In the genomic region with DNA sequence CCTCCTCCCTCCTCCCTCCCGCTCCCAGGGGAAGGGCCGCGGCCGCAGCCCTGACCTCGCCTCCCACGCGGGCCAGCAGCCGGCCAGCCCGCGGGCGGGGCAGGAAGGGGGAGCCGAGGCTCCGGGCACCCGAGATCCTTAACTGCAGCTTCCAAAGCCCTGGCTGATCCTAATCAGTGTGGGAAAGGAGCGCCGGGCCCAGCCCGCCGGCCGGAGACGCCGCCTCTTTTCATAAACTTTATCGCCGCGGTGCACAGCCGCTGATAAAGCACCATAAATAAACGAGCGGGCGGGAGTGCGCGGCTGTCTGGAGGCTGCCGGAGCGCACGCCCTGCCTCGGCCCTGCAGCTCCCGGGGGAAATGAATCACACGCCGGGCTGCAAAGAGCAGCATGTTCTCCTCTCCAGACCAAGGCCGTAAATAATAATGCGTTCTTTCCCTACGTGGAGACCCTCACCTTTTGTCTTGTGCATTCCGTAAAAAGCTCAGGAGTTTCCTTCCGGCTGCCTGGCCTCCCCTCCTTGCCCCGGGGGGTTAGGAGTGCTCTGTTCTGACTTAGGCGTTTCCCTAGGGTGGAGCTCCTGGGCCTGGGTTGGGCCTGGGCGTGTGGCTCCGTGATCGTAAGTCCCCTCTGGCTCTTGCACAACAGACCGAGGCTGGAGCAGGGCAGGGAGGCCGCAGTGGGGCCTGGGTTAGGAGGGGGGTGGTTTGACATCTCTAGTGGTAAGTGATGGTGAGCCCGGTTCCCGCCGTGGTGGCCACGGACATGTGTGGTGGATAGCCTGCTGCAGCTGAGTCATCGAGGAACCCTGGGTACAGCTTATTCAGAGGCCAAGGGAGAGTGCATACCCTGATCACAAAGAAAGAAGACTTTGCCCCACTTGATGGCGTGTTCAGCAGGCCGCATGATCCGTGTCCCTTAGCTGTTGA, we compare ENCODE assay signal across 1 cellular context.
TF ChIP-seq lines count a peak whose summit lies in the region.

No MANE protein-coding gene starts in this region.

TF ChIP-seq in K562, 482 proteins besides CTCF, POLR2A, EP300 and RAD21 (continued from another document and continues in another):
- TF ChIP-seq, protein P1, sequence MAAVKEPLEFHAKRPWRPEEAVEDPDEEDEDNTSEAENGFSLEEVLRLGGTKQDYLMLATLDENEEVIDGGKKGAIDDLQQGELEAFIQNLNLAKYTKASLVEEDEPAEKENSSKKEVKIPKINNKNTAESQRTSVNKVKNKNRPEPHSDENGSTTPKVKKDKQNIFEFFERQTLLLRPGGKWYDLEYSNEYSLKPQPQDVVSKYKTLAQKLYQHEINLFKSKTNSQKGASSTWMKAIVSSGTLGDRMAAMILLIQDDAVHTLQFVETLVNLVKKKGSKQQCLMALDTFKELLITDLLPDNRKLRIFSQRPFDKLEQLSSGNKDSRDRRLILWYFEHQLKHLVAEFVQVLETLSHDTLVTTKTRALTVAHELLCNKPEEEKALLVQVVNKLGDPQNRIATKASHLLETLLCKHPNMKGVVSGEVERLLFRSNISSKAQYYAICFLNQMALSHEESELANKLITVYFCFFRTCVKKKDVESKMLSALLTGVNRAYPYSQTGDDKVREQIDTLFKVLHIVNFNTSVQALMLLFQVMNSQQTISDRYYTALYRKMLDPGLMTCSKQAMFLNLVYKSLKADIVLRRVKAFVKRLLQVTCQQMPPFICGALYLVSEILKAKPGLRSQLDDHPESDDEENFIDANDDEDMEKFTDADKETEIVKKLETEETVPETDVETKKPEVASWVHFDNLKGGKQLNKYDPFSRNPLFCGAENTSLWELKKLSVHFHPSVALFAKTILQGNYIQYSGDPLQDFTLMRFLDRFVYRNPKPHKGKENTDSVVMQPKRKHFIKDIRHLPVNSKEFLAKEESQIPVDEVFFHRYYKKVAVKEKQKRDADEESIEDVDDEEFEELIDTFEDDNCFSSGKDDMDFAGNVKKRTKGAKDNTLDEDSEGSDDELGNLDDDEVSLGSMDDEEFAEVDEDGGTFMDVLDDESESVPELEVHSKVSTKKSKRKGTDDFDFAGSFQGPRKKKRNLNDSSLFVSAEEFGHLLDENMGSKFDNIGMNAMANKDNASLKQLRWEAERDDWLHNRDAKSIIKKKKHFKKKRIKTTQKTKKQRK (IDR thresholded peaks at IDR 0.05; ENCODE audit: borderline replicate concordance, low read depth, low read length): no peak
- no peak for TF ChIP-seq ZNF444 (CRISPR knock-in tag; IDR thresholded peaks at IDR 0.05)
- TF ChIP-seq NCOR1 (IDR thresholded peaks at IDR 0.05): peak; percentile 97
- TF ChIP-seq CREB3 (tag; conservative IDR thresholded peaks at IDR 0.05; ENCODE audit: low read depth): 0 out of 2 replicates have a peak, but pooled peaks have one; percentile 5
- TF ChIP-seq, protein P2, sequence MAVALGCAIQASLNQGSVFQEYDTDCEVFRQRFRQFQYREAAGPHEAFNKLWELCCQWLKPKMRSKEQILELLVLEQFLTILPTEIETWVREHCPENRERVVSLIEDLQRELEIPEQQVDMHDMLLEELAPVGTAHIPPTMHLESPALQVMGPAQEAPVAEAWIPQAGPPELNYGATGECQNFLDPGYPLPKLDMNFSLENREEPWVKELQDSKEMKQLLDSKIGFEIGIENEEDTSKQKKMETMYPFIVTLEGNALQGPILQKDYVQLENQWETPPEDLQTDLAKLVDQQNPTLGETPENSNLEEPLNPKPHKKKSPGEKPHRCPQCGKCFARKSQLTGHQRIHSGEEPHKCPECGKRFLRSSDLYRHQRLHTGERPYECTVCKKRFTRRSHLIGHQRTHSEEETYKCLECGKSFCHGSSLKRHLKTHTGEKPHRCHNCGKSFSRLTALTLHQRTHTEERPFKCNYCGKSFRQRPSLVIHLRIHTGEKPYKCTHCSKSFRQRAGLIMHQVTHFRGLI (CRISPR knock-in tag; IDR thresholded peaks at IDR 0.05): no peak
- peak; percentile 17; the same call in 1 of the 2 replicates for TF ChIP-seq ZBTB1 (CRISPR knock-in tag; IDR thresholded peaks at IDR 0.05; ENCODE audit: borderline replicate concordance, low read depth)
- TF ChIP-seq RHOXF2B (CRISPR knock-in tag; conservative IDR thresholded peaks at IDR 0.05): no peak
- TF ChIP-seq PTRF (tag; IDR thresholded peaks at IDR 0.05): no peak
- no peak for TF ChIP-seq GTF3C2 (IDR thresholded peaks at IDR 0.05; ENCODE audit: borderline replicate concordance, extremely low read depth, insufficient read length)
- TF ChIP-seq, protein P3, sequence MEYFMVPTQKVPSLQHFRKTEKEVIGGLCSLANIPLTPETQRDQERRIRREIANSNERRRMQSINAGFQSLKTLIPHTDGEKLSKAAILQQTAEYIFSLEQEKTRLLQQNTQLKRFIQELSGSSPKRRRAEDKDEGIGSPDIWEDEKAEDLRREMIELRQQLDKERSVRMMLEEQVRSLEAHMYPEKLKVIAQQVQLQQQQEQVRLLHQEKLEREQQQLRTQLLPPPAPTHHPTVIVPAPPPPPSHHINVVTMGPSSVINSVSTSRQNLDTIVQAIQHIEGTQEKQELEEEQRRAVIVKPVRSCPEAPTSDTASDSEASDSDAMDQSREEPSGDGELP (CRISPR knock-in tag; IDR thresholded peaks at IDR 0.05; ENCODE audit: borderline replicate concordance): peak; percentile 88
- TF ChIP-seq, protein P4, sequence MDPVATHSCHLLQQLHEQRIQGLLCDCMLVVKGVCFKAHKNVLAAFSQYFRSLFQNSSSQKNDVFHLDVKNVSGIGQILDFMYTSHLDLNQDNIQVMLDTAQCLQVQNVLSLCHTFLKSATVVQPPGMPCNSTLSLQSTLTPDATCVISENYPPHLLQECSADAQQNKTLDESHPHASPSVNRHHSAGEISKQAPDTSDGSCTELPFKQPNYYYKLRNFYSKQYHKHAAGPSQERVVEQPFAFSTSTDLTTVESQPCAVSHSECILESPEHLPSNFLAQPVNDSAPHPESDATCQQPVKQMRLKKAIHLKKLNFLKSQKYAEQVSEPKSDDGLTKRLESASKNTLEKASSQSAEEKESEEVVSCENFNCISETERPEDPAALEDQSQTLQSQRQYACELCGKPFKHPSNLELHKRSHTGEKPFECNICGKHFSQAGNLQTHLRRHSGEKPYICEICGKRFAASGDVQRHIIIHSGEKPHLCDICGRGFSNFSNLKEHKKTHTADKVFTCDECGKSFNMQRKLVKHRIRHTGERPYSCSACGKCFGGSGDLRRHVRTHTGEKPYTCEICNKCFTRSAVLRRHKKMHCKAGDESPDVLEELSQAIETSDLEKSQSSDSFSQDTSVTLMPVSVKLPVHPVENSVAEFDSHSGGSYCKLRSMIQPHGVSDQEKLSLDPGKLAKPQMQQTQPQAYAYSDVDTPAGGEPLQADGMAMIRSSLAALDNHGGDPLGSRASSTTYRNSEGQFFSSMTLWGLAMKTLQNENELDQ (CRISPR knock-in tag; IDR thresholded peaks at IDR 0.05; ENCODE audit: borderline replicate concordance): no peak
- no peak for TF ChIP-seq RBM17 (IDR thresholded peaks at IDR 0.05; ENCODE audit: borderline replicate concordance, low read depth, low read length)
- TF ChIP-seq, protein P5, sequence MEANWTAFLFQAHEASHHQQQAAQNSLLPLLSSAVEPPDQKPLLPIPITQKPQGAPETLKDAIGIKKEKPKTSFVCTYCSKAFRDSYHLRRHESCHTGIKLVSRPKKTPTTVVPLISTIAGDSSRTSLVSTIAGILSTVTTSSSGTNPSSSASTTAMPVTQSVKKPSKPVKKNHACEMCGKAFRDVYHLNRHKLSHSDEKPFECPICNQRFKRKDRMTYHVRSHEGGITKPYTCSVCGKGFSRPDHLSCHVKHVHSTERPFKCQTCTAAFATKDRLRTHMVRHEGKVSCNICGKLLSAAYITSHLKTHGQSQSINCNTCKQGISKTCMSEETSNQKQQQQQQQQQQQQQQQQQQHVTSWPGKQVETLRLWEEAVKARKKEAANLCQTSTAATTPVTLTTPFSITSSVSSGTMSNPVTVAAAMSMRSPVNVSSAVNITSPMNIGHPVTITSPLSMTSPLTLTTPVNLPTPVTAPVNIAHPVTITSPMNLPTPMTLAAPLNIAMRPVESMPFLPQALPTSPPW (CRISPR knock-in tag; IDR thresholded peaks at IDR 0.05): peak; percentile 100
- TF ChIP-seq ZNF239 (CRISPR knock-in tag; IDR thresholded peaks at IDR 0.05): 0 out of 2 replicates have a peak, but pooled peaks have one; percentile 31
- no peak for TF ChIP-seq MCM2 (IDR thresholded peaks at IDR 0.05; ENCODE audit: low read depth)
- 0 out of 2 replicates have a peak, but pooled peaks have one; percentile 15 for TF ChIP-seq KLF6 (CRISPR knock-in tag; IDR thresholded peaks at IDR 0.05; ENCODE audit: borderline replicate concordance)
- TF ChIP-seq GABPB2 (CRISPR knock-in tag; conservative IDR thresholded peaks at IDR 0.05): no peak
- peak; percentile 47; the same call in 1 of the 2 replicates for TF ChIP-seq POLR2H (tag; IDR thresholded peaks at IDR 0.05; ENCODE audit: low read depth)
- no peak for TF ChIP-seq PHB (CRISPR knock-in tag; IDR thresholded peaks at IDR 0.05)
- no peak for TF ChIP-seq XRCC4 (IDR thresholded peaks at IDR 0.05; ENCODE audit: extremely low read depth, insufficient read depth, insufficient read length)
- no peak for TF ChIP-seq SRSF7 (optimal IDR thresholded peaks at IDR 0.05; ENCODE audit: low read depth, low read length)
- TF ChIP-seq ZNF780A (CRISPR knock-in tag; IDR thresholded peaks at IDR 0.05): no peak
